In genomic region chr3:101497803-101498202, GRCh38 we compare ENCODE assay signal across 22 cellular contexts. TPM values are rescaled to one million over a fixed set of nuclear protein-coding genes. Genes with fewer than 3 reads are reported as not detected.
A peak's percentile ranks its signal among the peaks of the same experiment; 100 is the strongest.
DNase-seq lines count a peak whose midpoint lies in the region; ATAC-seq, FAIRE-seq and TF ChIP-seq lines count a peak whose summit lies in the region.
"Had no signal": no experiment of that assay in that cellular context is flagged by ENCODE, and none has a peak within 500 bp of the region (broad histone marks: within the 10 kb centered on the region; RNA-seq: fewer than 3 reads in every experiment).

No MANE protein-coding gene starts in this region.

- no peak overlapping the region for H3K4me3 ChIP-seq in K562
- H3K4me3 ChIP-seq in Peyer's patch: no peak overlapping the region
- H3K4me3 ChIP-seq: A549; BLaER1 treated with 17β-estradiol and CSF1 and Interleukin-3, amounts not matched to agents 10 nM and 100 nM; GM23338 had no signal

- peaks cover 35% of the 10 kb centered on the region for H3K79me2 ChIP-seq in K562 (ENCODE audit: control insufficient read depth, insufficient read depth, low read length)

- H3K4me1 ChIP-seq in K562 (replicated peaks in 1 of 2; ENCODE audit: control insufficient read depth in 2 of 2, insufficient read depth in 2 of 2, low read length in 2 of 2) (no peaks in the 10 kb centered on the region; a peak in 1 of 5 replicates), Peyer's patch (no peaks in the 10 kb centered on the region)
- H3K4me1 ChIP-seq: BE2C; BLaER1 treated with 17β-estradiol and CSF1 and Interleukin-3, amounts not matched to agents 10 nM and 100 nM; Caco-2 had no signal

- no peak for TF ChIP-seq EP300 in K562 (IDR thresholded peaks at IDR 0.05; ENCODE audit: low read length)

- TF ChIP-seq CTCF in natural killer cell (IDR thresholded peaks at IDR 0.05) (no peak), WTC11 (IDR thresholded peaks at IDR 0.05) (no peak), K562 (IDR thresholded peaks at IDR 0.05 in 2 of 3, conservative IDR thresholded peaks at IDR 0.05 in 1 of 3; ENCODE audit: insufficient read depth in 2 of 3, low read depth in 1 of 3, low read length in 3 of 3) (no peak), Peyer's patch (IDR thresholded peaks at IDR 0.05) (no peak)

- no peak for TF ChIP-seq RAD21 in K562 (CRISPR knock-in tag; conservative IDR thresholded peaks at IDR 0.05 in 1 of 2, IDR thresholded peaks at IDR 0.05 in 1 of 2)

- TF ChIP-seq POLR2A in K562 (conservative IDR thresholded peaks at IDR 0.05) (no peak), Peyer's patch (IDR thresholded peaks at IDR 0.05) (no peak)

- DNase-seq in natural killer cell (no peak), WTC11 (ENCODE audit: low spot score) (no peak), K562 (ENCODE audit: extremely low read depth in 1 of 4, low spot score in 3 of 4) (no peak), Peyer's patch (no peak), KG1 (lab: John Stamatoyannopoulos, UW) (no peak)
- DNase-seq in natural killer cell treated with Interleukin-12 subunit alpha and Interleukin-12 subunit beta and Interleukin-15 and Interleukin-18, amount 100 ng/mL, for 72 hours (ENCODE audit: low spot score): no peak
- DNase-seq: 8988T; ACHN; AML-193; BE2C; Caco-2; CD8-positive, alpha-beta T cell; DMS153; DND-41; H9 had no signal

- in situ Hi-C loops in K562 (cut with MboI): no loop called here

- no peaks in the 10 kb centered on the region for H3K36me3 Mint-ChIP-seq in natural killer cell
- peaks cover 4% of the 10 kb centered on the region for H3K36me3 Mint-ChIP-seq in natural killer cell treated with Interleukin-12 subunit alpha and Interleukin-12 subunit beta and Interleukin-15 and Interleukin-18, amount 100 ng/mL, for 72 hours
- peaks cover 4% of the 10 kb centered on the region for H3K36me3 Mint-ChIP-seq in WTC11

- no peaks in the 10 kb centered on the region for H3K27me3 ChIP-seq in K562 (ENCODE audit: control insufficient read depth in 2 of 2, insufficient read depth in 2 of 2, low read length in 2 of 2)
- H3K27me3 ChIP-seq in Peyer's patch: no peaks in the 10 kb centered on the region
- H3K27me3 ChIP-seq: BE2C; BLaER1 treated with 17β-estradiol and CSF1 and Interleukin-3, amounts not matched to agents 10 nM and 100 nM had no signal

- no peaks in the 10 kb centered on the region for H3K9me1 ChIP-seq in K562 (ENCODE audit: control insufficient read depth, insufficient read depth, low read length)

- no peak overlapping the region for H3K9ac ChIP-seq in K562 (ENCODE audit: insufficient read depth in 1 of 2, low read depth in 2 of 2, low read length in 2 of 2)
- H3K9ac ChIP-seq: BLaER1 treated with 17β-estradiol and CSF1 and Interleukin-3, amounts not matched to agents 10 nM and 100 nM had no signal

- H2AFZ ChIP-seq in K562 (ENCODE audit: low read depth, low read length): no peak overlapping the region
- H2AFZ ChIP-seq: GM23338 had no signal

- H3K27ac ChIP-seq in K562 (ENCODE audit: extremely low read depth, low read depth, low read length) (no peak overlapping the region), Peyer's patch (no peak overlapping the region)
- H3K27ac ChIP-seq: A549; BLaER1 treated with 17β-estradiol and CSF1 and Interleukin-3, amounts not matched to agents 10 nM and 100 nM had no signal

- CTCF ChIA-PET in WTC11 (lab: Charles Lee): no interaction called here
- CTCF ChIA-PET in K562 (lab: Yijun Ruan, JAX; ENCODE audit: low intra/inter-chr PET ratio): no interaction called here

- POLR2A ChIA-PET in WTC11 (lab: Charles Lee): no interaction called here
- POLR2A ChIA-PET in K562 (lab: Yijun Ruan, JAX): no interaction called here

- H3K36me3 ChIP-seq in K562 (ENCODE audit: control insufficient read depth, insufficient read depth, low read length) (peaks cover 14% of the 10 kb centered on the region; the same call in 2 of the 3 replicates), Peyer's patch (peaks cover 0 to under 1% (median 0%) of the 10 kb centered on the region in 3 donors)

- intact Hi-C loops in natural killer cell (cut with micrococcal nuclease) (no loop called here), K562 (cut with micrococcal nuclease) (no loop called here)

- peak overlapping the region; percentile 15 to 36 for H3K27ac Mint-ChIP-seq in natural killer cell
- H3K27ac Mint-ChIP-seq in natural killer cell treated with Interleukin-12 subunit alpha and Interleukin-12 subunit beta and Interleukin-15 and Interleukin-18, amount 100 ng/mL, for 72 hours: peak overlapping the region in 1 of 2 donors; percentile 34
- H3K27ac Mint-ChIP-seq in WTC11: no peak overlapping the region
- H3K27ac Mint-ChIP-seq: GM23338 had no signal

- ATAC-seq in natural killer cell (no peak), WTC11 (no peak), K562 (no peak)
- no peak for ATAC-seq in natural killer cell treated with Interleukin-12 subunit alpha and Interleukin-12 subunit beta and Interleukin-15 and Interleukin-18, amount 100 ng/mL, for 72 hours
- ATAC-seq: A549; CD8-positive, alpha-beta T cell; GM23338; HCT116 had no signal

- H3K9me3 Mint-ChIP-seq in natural killer cell (no peaks in the 10 kb centered on the region), WTC11 (peaks cover 3% of the 10 kb centered on the region)
- H3K9me3 Mint-ChIP-seq in natural killer cell treated with Interleukin-12 subunit alpha and Interleukin-12 subunit beta and Interleukin-15 and Interleukin-18, amount 100 ng/mL, for 72 hours: no peaks in the 10 kb centered on the region
- H3K9me3 Mint-ChIP-seq: CD8-positive, alpha-beta T cell; GM23338; H9 had no signal

- no peak overlapping the region for H3K4me2 ChIP-seq in K562 (ENCODE audit: insufficient read depth, low read length)
- H3K4me2 ChIP-seq: A549; BLaER1 treated with 17β-estradiol and CSF1 and Interleukin-3, amounts not matched to agents 10 nM and 100 nM; GM23338 had no signal

- WGBS in K562 (ENCODE audit: insufficient coverage, low coverage, missing lambda C conversion rate): 78% methylated on average over 2 of the region's 2 CpGs

- no peaks in the 10 kb centered on the region for H3K27me3 Mint-ChIP-seq in natural killer cell (ENCODE audit: low read depth in 2 of 2)
- no peaks in the 10 kb centered on the region for H3K27me3 Mint-ChIP-seq in natural killer cell treated with Interleukin-12 subunit alpha and Interleukin-12 subunit beta and Interleukin-15 and Interleukin-18, amount 100 ng/mL, for 72 hours
- no peaks in the 10 kb centered on the region for H3K27me3 Mint-ChIP-seq in WTC11 (ENCODE audit: low read depth)

- FAIRE-seq in K562 (lab: Jason Lieb, UNC): no peak
- FAIRE-seq: A549, G401.6, GM19239 had no signal

- H3K9me3 ChIP-seq in K562 (replicated peaks; ENCODE audit: control insufficient read depth, insufficient read depth, low read depth, low read length) (no peaks in the 10 kb centered on the region), Peyer's patch (no peaks in the 10 kb centered on the region)
- H3K9me3 ChIP-seq: A549, BE2C, Caco-2 had no signal

- no TSS peak for BruUV-seq in K562 (replicated peaks; lab: Mats Ljungman, UMichigan)

- no peaks in the 10 kb centered on the region for H4K20me1 ChIP-seq in K562 (replicated peaks; ENCODE audit: control insufficient read depth, insufficient read depth, low read length)

- H3K4me1 Mint-ChIP-seq in natural killer cell (peaks cover 41 to 42% of the 10 kb centered on the region in 2 donors), WTC11 (peaks cover 10% of the 10 kb centered on the region)
- peaks cover 24 to 27% of the 10 kb centered on the region in 2 donors for H3K4me1 Mint-ChIP-seq in natural killer cell treated with Interleukin-12 subunit alpha and Interleukin-12 subunit beta and Interleukin-15 and Interleukin-18, amount 100 ng/mL, for 72 hours (ENCODE audit: low read depth in 2 of 2)

- H3K4me3 Mint-ChIP-seq in natural killer cell: no peak overlapping the region
- no peak overlapping the region for H3K4me3 Mint-ChIP-seq in natural killer cell treated with Interleukin-12 subunit alpha and Interleukin-12 subunit beta and Interleukin-15 and Interleukin-18, amount 100 ng/mL, for 72 hours
- no peak overlapping the region for H3K4me3 Mint-ChIP-seq in WTC11
- H3K4me3 Mint-ChIP-seq: CD14-positive monocyte; CD8-positive, alpha-beta T cell; GM23338; H9 had no signal

TF ChIP-seq in WTC11, 78 proteins besides CTCF, POLR2A, EP300 and RAD21:
- TF ChIP-seq CREM (CRISPR knock-in tag; IDR thresholded peaks at IDR 0.05): no peak
- peak; percentile 66 for TF ChIP-seq ZNF121 (CRISPR knock-in tag; IDR thresholded peaks at IDR 0.05)

TF ChIP-seq in K562, 482 proteins besides CTCF, POLR2A, EP300 and RAD21:
- TF ChIP-seq BDP1 (IDR thresholded peaks at IDR 0.05; ENCODE audit: insufficient read depth, insufficient read length) (no peak), ZNF121 (CRISPR knock-in tag; conservative IDR thresholded peaks at IDR 0.05) (peak; percentile 68)

RNA-seq across cellular contexts. Expression of gene SENP7, which starts 15.2 kb away (rescaled TPM):
- total RNA-seq in natural killer cell: 10 to 100 TPM; 41.4 to 60.6 (median 52.7) TPM
- 10 to 100 TPM; 17.3 to 17.9 TPM for total RNA-seq in natural killer cell treated with Interleukin-12 subunit alpha and Interleukin-12 subunit beta and Interleukin-15 and Interleukin-18, amount 100 ng/mL, for 72 hours
- total RNA-seq in WTC11 (2021): 9.6 to 10.5 TPM (median 10.2 TPM) in 3 replicates
- total RNA-seq in K562 (2011; cell fraction: chromatin; rRNA removed; ENCODE audit: low replicate concordance): 29.4 and 103 TPM in 2 replicates
- 12.0 and 19.1 TPM in 2 replicates for total RNA-seq in K562 (2011; cell fraction: nucleolus; rRNA removed)
- 41.1 and 61.4 TPM in 2 replicates for total RNA-seq in K562 (2011; cell fraction: nucleoplasm; rRNA removed)
- 7.0 and 8.7 TPM in 2 replicates for total RNA-seq in K562 (2014; rRNA removed)
- 21.9 and 22.4 TPM in 2 replicates for total RNA-seq in K562 (2014; rRNA removed; fragmentation: Illumina TruSeq; extraction: Trizol)
- total RNA-seq in K562 (2015; rRNA removed; fragmentation: Illumina TruSeq; extraction: Trizol): 18.8 and 21.7 TPM in 2 replicates
- total RNA-seq in K562 (2021): 10.7 and 13.6 TPM in 2 replicates
- 19.2 and 20.0 TPM in 2 replicates for polyA plus RNA-seq in K562 (2011; rRNA removed)
- 1.4 and 4.2 TPM in 2 replicates for polyA plus RNA-seq in K562 (2011; cell fraction: cytosol; rRNA removed)
- polyA plus RNA-seq in K562 (2011; cell fraction: nucleus; rRNA removed): 25.2 and 41.2 TPM in 2 replicates
- polyA plus RNA-seq in K562 (2012): 7.6 and 12.3 TPM in 2 replicates
- 10.8 and 13.9 TPM in 2 replicates for polyA plus RNA-seq in K562 (2014; fragmentation: Illumina TruSeq; extraction: Trizol)
- 1 to 10 TPM; 4.1 to 8.3 TPM for polyA plus RNA-seq in K562 (2014; fragmentation: Nextera tagmentation; extraction: Ambion mirVana)
- 9.5 and 10.5 TPM in 2 replicates for polyA plus RNA-seq in K562 (2014; rRNA removed)
- 40.7 and 57.5 TPM in 2 replicates for polyA minus RNA-seq in K562 (2011; rRNA and poly(A)+ RNA removed)
- polyA minus RNA-seq in K562 (2011; cell fraction: cytosol; rRNA and poly(A)+ RNA removed): 7.2 and 7.6 TPM in 2 replicates
- 33.8 and 67.3 TPM in 2 replicates for polyA minus RNA-seq in K562 (2011; cell fraction: nucleus; rRNA and poly(A)+ RNA removed)
- 10 to 100 TPM; 13.5 to 44.6 (median 20.2) TPM for total RNA-seq in Peyer's patch
